ENCODE assay signal across 14 cellular contexts in the genomic region with DNA sequence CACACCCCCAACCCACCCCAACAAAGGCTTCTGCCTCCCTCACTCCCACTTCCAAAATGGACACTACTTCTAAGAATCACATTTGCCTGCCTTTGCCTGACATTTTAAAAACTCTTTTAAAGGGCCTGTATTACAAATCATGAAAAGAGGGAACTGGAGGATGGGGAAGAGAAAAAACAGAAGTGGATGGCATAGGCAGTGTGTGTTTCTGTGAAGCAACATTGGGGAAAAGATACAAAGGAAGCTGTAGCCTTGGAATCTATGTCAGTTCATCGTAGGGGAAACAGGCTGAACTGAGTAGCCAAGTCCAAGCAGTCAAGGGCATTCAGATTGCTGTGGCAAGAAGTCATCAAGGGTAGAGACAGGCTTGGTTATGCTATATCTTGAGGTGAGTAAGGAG.
DNase-seq lines count a peak whose midpoint lies in the region; ATAC-seq and TF ChIP-seq lines count a peak whose summit lies in the region.
"Had no signal": no experiment of that assay in that cellular context is flagged by ENCODE, and none has a peak within 500 bp of the region (broad histone marks: within the 10 kb centered on the region; RNA-seq: fewer than 3 reads in every experiment).

No MANE protein-coding gene starts in this region.

- H3K9me2 ChIP-seq in MM.1S (replicated peaks; ENCODE audit: insufficient read depth, low read length), result no peaks in the 10 kb centered on the region

- peaks cover 5% of the 10 kb centered on the region for H3K36me3 Mint-ChIP-seq in CD4-positive, CD25-positive, alpha-beta regulatory T cell
- H3K36me3 Mint-ChIP-seq in activated naive CD8-positive, alpha-beta T cell treated with anti-CD3 and anti-CD28 coated beads, Interleukin-2, amount 10 ng/mL, durations not matched to agents 7 days and 5 days, result peaks cover 17% of the 10 kb centered on the region
- H3K36me3 Mint-ChIP-seq in naive thymus-derived CD4-positive, alpha-beta T cell, result peaks cover 9 to 22% (median 16%) of the 10 kb centered on the region in 5 donors

- H3K27ac Mint-ChIP-seq in CD4-positive, CD25-positive, alpha-beta regulatory T cell, result peak overlapping the region; percentile 45 to 90 (median 64)
- H3K27ac Mint-ChIP-seq in activated naive CD8-positive, alpha-beta T cell treated with anti-CD3 and anti-CD28 coated beads, Interleukin-2, amount 10 ng/mL, durations not matched to agents 7 days and 5 days, result peak overlapping the region; percentile 4
- peak overlapping the region in 8 of 9 donors; percentile 86 to 96 (median 91) for H3K27ac Mint-ChIP-seq in naive thymus-derived CD4-positive, alpha-beta T cell
- H3K27ac Mint-ChIP-seq: activated B cell treated with CpG ODN at 0.5 μM for 24 hours had no signal

- peaks cover 0 to 8% (median 0%) of the 10 kb centered on the region in 7 donors for H3K9me3 Mint-ChIP-seq in CD4-positive, CD25-positive, alpha-beta regulatory T cell
- H3K9me3 Mint-ChIP-seq in activated naive CD8-positive, alpha-beta T cell treated with anti-CD3 and anti-CD28 coated beads, Interleukin-2, amount 10 ng/mL, durations not matched to agents 7 days and 5 days, result peaks cover 2% of the 10 kb centered on the region
- H3K9me3 Mint-ChIP-seq in naive thymus-derived CD4-positive, alpha-beta T cell, result peaks cover 0 to 28% (median 11%) of the 10 kb centered on the region in 11 donors
- H3K9me3 Mint-ChIP-seq: activated B cell treated with CpG ODN at 0.5 μM for 24 hours had no signal

- H3K4me3 ChIP-seq in CD4-positive, CD25-positive, alpha-beta regulatory T cell (ENCODE audit: low read depth, low read length), result no peak overlapping the region
- H3K4me3 ChIP-seq in naive thymus-derived CD4-positive, alpha-beta T cell (ENCODE audit: low read length), result no peak overlapping the region
- H3K4me3 ChIP-seq in MG63 (no peak overlapping the region), MM.1S (ENCODE audit: low read length) (no peak overlapping the region)
- H3K4me3 ChIP-seq: K562 had no signal

- no peaks in the 10 kb centered on the region for H3K27me3 ChIP-seq in CD4-positive, CD25-positive, alpha-beta regulatory T cell (ENCODE audit: control insufficient read depth, insufficient read depth, low read length)
- H3K27me3 ChIP-seq in naive thymus-derived CD4-positive, alpha-beta T cell (ENCODE audit: control insufficient read depth in 2 of 2, insufficient read depth in 2 of 2, low read length in 2 of 2), result no peaks in the 10 kb centered on the region
- no peaks in the 10 kb centered on the region for H3K27me3 ChIP-seq in MG63
- no peaks in the 10 kb centered on the region for H3K27me3 ChIP-seq in MM.1S (replicated peaks; ENCODE audit: insufficient read depth, low read length)

- H3F3A ChIP-seq in MM.1S (ENCODE audit: insufficient read depth, low read length), result no peaks in the 10 kb centered on the region

- no peak for ATAC-seq in CD4-positive, CD25-positive, alpha-beta regulatory T cell (ENCODE audit: low read depth in 2 of 2)
- ATAC-seq in activated naive CD8-positive, alpha-beta T cell treated with anti-CD3 and anti-CD28 coated beads, Interleukin-2, amount 10 ng/mL, durations not matched to agents 7 days and 5 days (ENCODE audit: low read depth), result no peak
- peak; percentile 68 for ATAC-seq in naive thymus-derived CD4-positive, alpha-beta T cell
- no peak for ATAC-seq in HG02970 (IDR thresholded peaks at IDR 0.05; ENCODE audit: low FRiP score, unreplicated experiment)
- ATAC-seq: K562, SK-N-SH treated with all-trans-retinoic acid at 6 μM for 48 hours had no signal

- H3K27ac ChIP-seq in CD4-positive, CD25-positive, alpha-beta regulatory T cell (ENCODE audit: insufficient read depth, low read length, poor library complexity, severe bottlenecking), result no peak overlapping the region
- H3K27ac ChIP-seq in naive thymus-derived CD4-positive, alpha-beta T cell (ENCODE audit: low read depth, low read length), result peak overlapping the region; percentile 68
- H3K27ac ChIP-seq in MM.1S (ENCODE audit: low read length), result no peak overlapping the region

- H3K4me3 Mint-ChIP-seq in CD4-positive, CD25-positive, alpha-beta regulatory T cell, result peak overlapping the region; percentile 9 to 68 (median 29)
- no peak overlapping the region for H3K4me3 Mint-ChIP-seq in activated naive CD8-positive, alpha-beta T cell treated with anti-CD3 and anti-CD28 coated beads, Interleukin-2, amount 10 ng/mL, durations not matched to agents 7 days and 5 days
- peak overlapping the region in 6 of 10 donors; percentile 10 to 66 (median 57) for H3K4me3 Mint-ChIP-seq in naive thymus-derived CD4-positive, alpha-beta T cell
- H3K4me3 Mint-ChIP-seq: activated B cell treated with CpG ODN at 0.5 μM for 24 hours had no signal

- no peak overlapping the region for H3K9ac ChIP-seq in MM.1S (ENCODE audit: low read length)

- CTCF ChIA-PET in naive thymus-derived CD4-positive, alpha-beta T cell (lab: Charles Lee), result interaction anchor here (0.6 kb wide), 1 partner anchor 291 kb away, joined by 3 read pairs; no protein-coding TSS in a partner anchor

- H4K20me1 ChIP-seq in MM.1S (ENCODE audit: insufficient read depth, low read length), result no peaks in the 10 kb centered on the region

- DNase-seq in CD4-positive, CD25-positive, alpha-beta regulatory T cell, result no peak
- DNase-seq in DMS53 treated with DMSO at 0.1 percent for 48 hours (lab: John Stamatoyannopoulos, UW; ENCODE audit: unreplicated experiment) (peak; percentile 54), MG63 (no peak), MM.1S (no peak)
- DNase-seq in activated naive CD8-positive, alpha-beta T cell treated with anti-CD3 and anti-CD28 coated beads, Interleukin-2, amount 10 ng/mL, durations not matched to agents 7 days and 5 days, result no peak
- no peak for DNase-seq in naive thymus-derived CD4-positive, alpha-beta T cell
- DNase-seq: activated B cell treated with CpG ODN at 0.5 μM for 24 hours; activated effector memory CD4-positive, alpha-beta T cell treated with Interleukin-2 at 50 U/mL for 16 hours; GDM1; NCI-H2081 treated with DMSO at 0.1 percent for 48 hours; retina had no signal

- no peak overlapping the region for H3K4me2 ChIP-seq in MM.1S (ENCODE audit: low read depth, low read length)

- no peaks in the 10 kb centered on the region for H3K79me2 ChIP-seq in MM.1S (ENCODE audit: low read length)

- peaks cover 35 to 66% (median 52%) of the 10 kb centered on the region in 4 donors for H3K4me1 Mint-ChIP-seq in CD4-positive, CD25-positive, alpha-beta regulatory T cell
- peaks cover 23% of the 10 kb centered on the region for H3K4me1 Mint-ChIP-seq in activated naive CD8-positive, alpha-beta T cell treated with anti-CD3 and anti-CD28 coated beads, Interleukin-2, amount 10 ng/mL, durations not matched to agents 7 days and 5 days
- peaks cover 31 to 79% (median 67%) of the 10 kb centered on the region in 7 donors for H3K4me1 Mint-ChIP-seq in naive thymus-derived CD4-positive, alpha-beta T cell

- no peaks in the 10 kb centered on the region for H3K9me3 ChIP-seq in CD4-positive, CD25-positive, alpha-beta regulatory T cell (ENCODE audit: control insufficient read depth in 2 of 2, low read length in 2 of 2)
- no peaks in the 10 kb centered on the region for H3K9me3 ChIP-seq in naive thymus-derived CD4-positive, alpha-beta T cell (ENCODE audit: control insufficient read depth in 2 of 3, low read length in 3 of 3)
- H3K9me3 ChIP-seq in MG63 (no peaks in the 10 kb centered on the region), MM.1S (replicated peaks; ENCODE audit: insufficient read depth, low read length) (no peaks in the 10 kb centered on the region)

- H3K36me3 ChIP-seq in CD4-positive, CD25-positive, alpha-beta regulatory T cell (ENCODE audit: control insufficient read depth, insufficient read depth, low read length), result no peaks in the 10 kb centered on the region
- no peaks in the 10 kb centered on the region for H3K36me3 ChIP-seq in naive thymus-derived CD4-positive, alpha-beta T cell (ENCODE audit: control insufficient read depth in 2 of 3, insufficient read depth in 3 of 3, low read length in 3 of 3)
- H3K36me3 ChIP-seq in MG63, result no peaks in the 10 kb centered on the region
- H3K36me3 ChIP-seq in MM.1S (replicated peaks; ENCODE audit: insufficient read depth, low read length), result no peaks in the 10 kb centered on the region

- H2AFZ ChIP-seq in MM.1S (ENCODE audit: low read length), result no peak overlapping the region

- POLR2A ChIA-PET in activated naive CD8-positive, alpha-beta T cell treated with anti-CD3 and anti-CD28 coated beads, Interleukin-2, amount 10 ng/mL, durations not matched to agents 7 days and 5 days (lab: Charles Lee), result no interaction called here
- POLR2A ChIA-PET in naive thymus-derived CD4-positive, alpha-beta T cell (lab: Charles Lee), result interaction anchor here (1.0 to 1.9 kb wide), 7 partner anchors 26 to 275 kb away, joined by 3 to 8 read pairs (median 5); a partner anchor contains a TSS

- intact Hi-C loops in naive thymus-derived CD4-positive, alpha-beta T cell (cut with micrococcal nuclease), result loop anchor here (1.0 to 10.0 kb wide), 2 partner anchors 8 to 1703 kb away; a partner anchor contains a TSS

- no peaks in the 10 kb centered on the region for H3K27me3 Mint-ChIP-seq in CD4-positive, CD25-positive, alpha-beta regulatory T cell
- no peaks in the 10 kb centered on the region for H3K27me3 Mint-ChIP-seq in activated naive CD8-positive, alpha-beta T cell treated with anti-CD3 and anti-CD28 coated beads, Interleukin-2, amount 10 ng/mL, durations not matched to agents 7 days and 5 days
- H3K27me3 Mint-ChIP-seq in naive thymus-derived CD4-positive, alpha-beta T cell, result no peaks in the 10 kb centered on the region
- H3K27me3 Mint-ChIP-seq: activated B cell treated with CpG ODN at 0.5 μM for 24 hours had no signal

- peaks cover 26% of the 10 kb centered on the region for H3K4me1 ChIP-seq in CD4-positive, CD25-positive, alpha-beta regulatory T cell (ENCODE audit: control insufficient read depth, insufficient read depth, low read length, poor library complexity, severe bottlenecking)
- peaks cover 46 to 53% of the 10 kb centered on the region in 2 donors for H3K4me1 ChIP-seq in naive thymus-derived CD4-positive, alpha-beta T cell (ENCODE audit: control insufficient read depth in 2 of 2, insufficient read depth in 2 of 2, low read length in 2 of 2)
- H3K4me1 ChIP-seq in MM.1S (ENCODE audit: low read length), result no peaks in the 10 kb centered on the region

- no peak for TF ChIP-seq CTCF in MM.1S (IDR thresholded peaks at IDR 0.05; ENCODE audit: low read length)

Comparison
In these comparisons a context has a peak if more than half of its experiments do, and no peak if none do; other contexts are left out.
1. H3K27ac Mint-ChIP-seq: peak in every context shown above with its lines; median percentile 91 in naive thymus-derived CD4-positive, alpha-beta T cell; 64 in CD4-positive, CD25-positive, alpha-beta regulatory T cell; 4 in activated naive CD8-positive, alpha-beta T cell treated with anti-CD3 and anti-CD28 coated beads, Interleukin-2, amount 10 ng/mL, durations not matched to agents 7 days and 5 days.